ENCODE assay signal across 11 cellular contexts in the genomic region with DNA sequence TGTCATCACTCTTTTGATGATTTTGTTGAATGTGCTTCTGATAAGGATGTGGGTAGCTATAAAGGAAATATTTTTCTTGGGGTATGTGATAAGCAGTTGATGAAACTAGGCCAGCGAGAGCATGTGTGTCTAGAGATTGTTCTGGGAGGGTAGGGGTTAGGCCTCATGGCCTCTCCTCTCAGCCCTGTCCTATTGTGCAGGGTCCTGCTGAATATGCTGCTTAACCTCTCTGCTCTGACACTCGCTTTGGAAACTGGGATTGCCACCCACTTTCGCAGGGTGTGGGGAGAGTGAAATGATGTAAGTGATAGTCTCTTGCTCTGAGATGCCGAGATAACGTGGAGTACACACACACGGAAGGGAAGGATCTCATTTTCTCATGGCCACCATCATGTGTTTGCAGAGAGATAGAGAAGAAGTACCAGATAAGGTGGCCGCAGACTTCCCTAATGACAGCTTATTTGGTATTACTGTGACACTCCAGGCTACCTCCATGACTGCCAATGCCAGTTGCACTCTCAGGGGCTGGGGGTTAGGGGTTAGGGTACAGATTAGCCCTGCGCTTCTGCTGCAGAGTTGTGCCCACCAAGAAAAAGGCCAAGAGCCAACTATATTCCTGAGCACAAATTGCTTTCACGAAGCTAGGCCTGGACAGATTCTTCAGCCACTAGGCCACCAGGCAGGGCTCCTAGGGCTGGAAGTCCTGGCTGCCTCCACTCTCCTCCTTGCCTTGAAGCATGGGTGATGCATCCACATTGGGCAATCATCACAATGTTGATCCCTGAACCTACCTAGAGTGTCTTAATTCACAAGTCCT. TPM values are rescaled to one million over a fixed set of nuclear protein-coding genes. Genes with fewer than 3 reads are reported as not detected.
DNase-seq lines count a peak whose midpoint lies in the region; ATAC-seq and TF ChIP-seq lines count a peak whose summit lies in the region.
"Had no signal": no experiment of that assay in that cellular context is flagged by ENCODE, and none has a peak within 500 bp of the region (broad histone marks: within the 10 kb centered on the region; RNA-seq: fewer than 3 reads in every experiment).

No MANE protein-coding gene starts in this region.

- ATAC-seq in activated CD8-positive, alpha-beta memory T cell treated with anti-CD3 and anti-CD28 coated beads, Interleukin-2, amount 10 ng/mL, durations not matched to agents 7 days and 5 days = peak; percentile 24

- intact Hi-C loops in activated T-helper 1 cell treated with anti-CD3 and anti-CD28 coated beads, Interleukin-12 subunit alpha, Interleukin-12 subunit beta, Interleukin-2, Interleukin-4 antibody, amounts not matched to agents 30 ng/mL and 10 ng/mL and 1 ng/mL, durations not matched to agents 14 hours and 24 hours and 36 hours (cut with micrococcal nuclease) = no loop called here

- no peaks in the 10 kb centered on the region for H3K27me3 ChIP-seq in thymus (ENCODE audit: control insufficient read depth, insufficient read depth)
- H3K27me3 ChIP-seq: tibial nerve had no signal

- DNase-seq in activated CD8-positive, alpha-beta memory T cell treated with anti-CD3 and anti-CD28 coated beads, Interleukin-2, amount 10 ng/mL, durations not matched to agents 7 days and 5 days = peak; percentile 69
- no peak for DNase-seq in activated CD8-positive, alpha-beta memory T cell treated with anti-CD3 and anti-CD28 coated beads for 24 hours
- DNase-seq in activated T-helper 1 cell treated with anti-CD3 and anti-CD28 coated beads, Interleukin-12 subunit alpha, Interleukin-12 subunit beta, Interleukin-2, Interleukin-4 antibody, amounts not matched to agents 30 ng/mL and 10 ng/mL and 1 ng/mL, durations not matched to agents 14 hours and 24 hours and 36 hours (ENCODE audit: low spot score) = peak; percentile 48
- DNase-seq in fibroblast of villous mesenchyme (ENCODE audit: low read depth) (peak; percentile 38), epidermal melanocyte (ENCODE audit: insufficient read length, low spot score) (no peak), NCI-H1694 treated with DMSO at 0.1 percent for 48 hours (lab: John Stamatoyannopoulos, UW) (no peak), HFFc6 (no peak)
- DNase-seq: ACHN, NCI-H1105 had no signal

- TF ChIP-seq CTCF in fibroblast of villous mesenchyme (IDR thresholded peaks at IDR 0.05; ENCODE audit: insufficient read depth, low read depth, low read length) (no peak), HFFc6 (IDR thresholded peaks at IDR 0.05) (no peak)

- H3K4me3 Mint-ChIP-seq in activated CD8-positive, alpha-beta memory T cell treated with anti-CD3 and anti-CD28 coated beads, Interleukin-2, amount 10 ng/mL, durations not matched to agents 7 days and 5 days = peak overlapping the region; percentile 50
- peak overlapping the region; percentile 69 for H3K4me3 Mint-ChIP-seq in activated T-helper 1 cell treated with anti-CD3 and anti-CD28 coated beads, Interleukin-12 subunit alpha, Interleukin-12 subunit beta, Interleukin-2, Interleukin-4 antibody, amounts not matched to agents 30 ng/mL and 10 ng/mL and 1 ng/mL, durations not matched to agents 14 hours and 24 hours and 36 hours
- H3K4me3 Mint-ChIP-seq in HFFc6 = no peak overlapping the region

- no peak overlapping the region for H3K4me3 ChIP-seq in fibroblast of villous mesenchyme (ENCODE audit: low read depth, low read length)
- H3K4me3 ChIP-seq in thymus (ENCODE audit: low read length) = no peak overlapping the region
- H3K4me3 ChIP-seq: tibial nerve had no signal

- WGBS in thymus = 53% methylated on average over 9 of the region's 9 CpGs

- no peaks in the 10 kb centered on the region for H3K36me3 ChIP-seq in thymus (ENCODE audit: control insufficient read depth, insufficient read depth)
- H3K36me3 ChIP-seq: tibial nerve had no signal

- H3K4me1 ChIP-seq in thymus (ENCODE audit: control insufficient read depth, insufficient read depth, low read length) = peaks cover 77% of the 10 kb centered on the region

- no peaks in the 10 kb centered on the region for H3K9me3 Mint-ChIP-seq in activated CD8-positive, alpha-beta memory T cell treated with anti-CD3 and anti-CD28 coated beads, Interleukin-2, amount 10 ng/mL, durations not matched to agents 7 days and 5 days (ENCODE audit: low read depth)
- no peaks in the 10 kb centered on the region for H3K9me3 Mint-ChIP-seq in activated T-helper 1 cell treated with anti-CD3 and anti-CD28 coated beads, Interleukin-12 subunit alpha, Interleukin-12 subunit beta, Interleukin-2, Interleukin-4 antibody, amounts not matched to agents 30 ng/mL and 10 ng/mL and 1 ng/mL, durations not matched to agents 14 hours and 24 hours and 36 hours
- H3K9me3 Mint-ChIP-seq in HFFc6 = no peaks in the 10 kb centered on the region

- CTCF ChIA-PET in activated CD8-positive, alpha-beta memory T cell treated with anti-CD3 and anti-CD28 coated beads, Interleukin-2, amount 10 ng/mL, durations not matched to agents 7 days and 5 days (lab: Charles Lee) = interaction anchor here (1.0 to 5.5 kb wide), 5 partner anchors 9 to 81 kb away, joined by 3 to 37 read pairs (median 5); no protein-coding TSS in a partner anchor

- no peaks in the 10 kb centered on the region for H3K9me3 ChIP-seq in thymus (ENCODE audit: control insufficient read depth)
- H3K9me3 ChIP-seq: tibial nerve had no signal

- H3K27me3 Mint-ChIP-seq in activated CD8-positive, alpha-beta memory T cell treated with anti-CD3 and anti-CD28 coated beads, Interleukin-2, amount 10 ng/mL, durations not matched to agents 7 days and 5 days = no peaks in the 10 kb centered on the region
- H3K27me3 Mint-ChIP-seq in activated T-helper 1 cell treated with anti-CD3 and anti-CD28 coated beads, Interleukin-12 subunit alpha, Interleukin-12 subunit beta, Interleukin-2, Interleukin-4 antibody, amounts not matched to agents 30 ng/mL and 10 ng/mL and 1 ng/mL, durations not matched to agents 14 hours and 24 hours and 36 hours (ENCODE audit: insufficient read depth) = no peaks in the 10 kb centered on the region
- H3K27me3 Mint-ChIP-seq in HFFc6 (ENCODE audit: insufficient read depth) = peaks cover 2% of the 10 kb centered on the region

- H3K36me3 Mint-ChIP-seq in activated CD8-positive, alpha-beta memory T cell treated with anti-CD3 and anti-CD28 coated beads, Interleukin-2, amount 10 ng/mL, durations not matched to agents 7 days and 5 days = peaks cover 12% of the 10 kb centered on the region
- peaks cover 12% of the 10 kb centered on the region for H3K36me3 Mint-ChIP-seq in activated T-helper 1 cell treated with anti-CD3 and anti-CD28 coated beads, Interleukin-12 subunit alpha, Interleukin-12 subunit beta, Interleukin-2, Interleukin-4 antibody, amounts not matched to agents 30 ng/mL and 10 ng/mL and 1 ng/mL, durations not matched to agents 14 hours and 24 hours and 36 hours (ENCODE audit: low read depth)
- no peaks in the 10 kb centered on the region for H3K36me3 Mint-ChIP-seq in HFFc6 (ENCODE audit: low read depth)

- peak overlapping the region; percentile 85 for H3K27ac ChIP-seq in thymus (ENCODE audit: low read depth)

- peak overlapping the region; percentile 92 for H3K27ac Mint-ChIP-seq in activated CD8-positive, alpha-beta memory T cell treated with anti-CD3 and anti-CD28 coated beads, Interleukin-2, amount 10 ng/mL, durations not matched to agents 7 days and 5 days
- H3K27ac Mint-ChIP-seq in activated T-helper 1 cell treated with anti-CD3 and anti-CD28 coated beads, Interleukin-12 subunit alpha, Interleukin-12 subunit beta, Interleukin-2, Interleukin-4 antibody, amounts not matched to agents 30 ng/mL and 10 ng/mL and 1 ng/mL, durations not matched to agents 14 hours and 24 hours and 36 hours = peak overlapping the region; percentile 86
- H3K27ac Mint-ChIP-seq in HFFc6 = no peak overlapping the region

- H3K4me1 Mint-ChIP-seq in activated CD8-positive, alpha-beta memory T cell treated with anti-CD3 and anti-CD28 coated beads, Interleukin-2, amount 10 ng/mL, durations not matched to agents 7 days and 5 days = peaks cover 91% of the 10 kb centered on the region
- H3K4me1 Mint-ChIP-seq in activated T-helper 1 cell treated with anti-CD3 and anti-CD28 coated beads, Interleukin-12 subunit alpha, Interleukin-12 subunit beta, Interleukin-2, Interleukin-4 antibody, amounts not matched to agents 30 ng/mL and 10 ng/mL and 1 ng/mL, durations not matched to agents 14 hours and 24 hours and 36 hours (ENCODE audit: low read depth) = peaks cover 97% of the 10 kb centered on the region
- peaks cover 37% of the 10 kb centered on the region for H3K4me1 Mint-ChIP-seq in HFFc6 (ENCODE audit: low read depth)

RNA-seq across cellular contexts. Expression of gene TNFAIP8, which starts 25.2 kb away (rescaled TPM):
- total RNA-seq in activated CD8-positive, alpha-beta memory T cell treated with anti-CD3 and anti-CD28 coated beads, Interleukin-2, amount 10 ng/mL, durations not matched to agents 7 days and 5 days = 100 to 1,000 TPM; 106 to 109 TPM
- 214 and 219 TPM in 2 replicates for total RNA-seq in activated T-helper 1 cell treated with anti-CD3 and anti-CD28 coated beads, Interleukin-12 subunit alpha, Interleukin-12 subunit beta, Interleukin-2, Interleukin-4 antibody, amounts not matched to agents 30 ng/mL and 10 ng/mL and 1 ng/mL, durations not matched to agents 14 hours and 24 hours and 36 hours
- 12.1 and 17.4 TPM in 2 replicates for total RNA-seq in fibroblast of villous mesenchyme
- polyA plus RNA-seq in thymus = 94.1 TPM
- total RNA-seq in HFFc6 (2021; fragmentation: NEBNext Ultra II Directional; extraction: Animal tissue kit (Norgen Biotek cat#: 25700)) = 10 to 100 TPM in 4 of 6 experiments, 1 to 10 TPM in 2; 8.0 to 13.9 (median 10.5) TPM

Comparison
In these comparisons a context has a peak if more than half of its experiments do, and no peak if none do; other contexts are left out.
1. DNase-seq: peak in activated CD8-positive, alpha-beta memory T cell treated with anti-CD3 and anti-CD28 coated beads, Interleukin-2, amount 10 ng/mL, durations not matched to agents 7 days and 5 days (single experiment), activated T-helper 1 cell treated with anti-CD3 and anti-CD28 coated beads, Interleukin-12 subunit alpha, Interleukin-12 subunit beta, Interleukin-2, Interleukin-4 antibody, amounts not matched to agents 30 ng/mL and 10 ng/mL and 1 ng/mL, durations not matched to agents 14 hours and 24 hours and 36 hours (single experiment) and fibroblast of villous mesenchyme (single experiment); none in activated CD8-positive, alpha-beta memory T cell treated with anti-CD3 and anti-CD28 coated beads for 24 hours (single experiment), epidermal melanocyte (single experiment), NCI-H1694 treated with DMSO at 0.1 percent for 48 hours (single experiment) and HFFc6 (single experiment).